ENCODE assay signal across 8 cellular contexts in genomic region chr12:56338643-56339422, GRCh38. TPM values are rescaled to one million over a fixed set of nuclear protein-coding genes. Genes with fewer than 3 reads are reported as not detected.
DNase-seq lines count a peak whose midpoint lies in the region; ATAC-seq and TF ChIP-seq lines count a peak whose summit lies in the region.

Gene IL23A (plus strand): TSS chr12:56338884. CDS start chr12:56339045, 161 bp downstream.

- peak within 1 kb of the TSS; percentile 51 to 94 (median 93) for H3K27ac Mint-ChIP-seq in immature natural killer cell
- H3K27ac Mint-ChIP-seq in stimulated activated memory B cell treated with anti-CD40 and anti-IgM and Interleukin-4, amounts not matched to agents 10 μg/mL and 1 μg/mL and 100 μg/mL, for 72 hours = peak within 1 kb of the TSS; percentile 95

- peaks cover 14 to 20% of the 10 kb centered on the region in 2 donors for H3K4me1 Mint-ChIP-seq in immature natural killer cell
- H3K4me1 Mint-ChIP-seq in stimulated activated memory B cell treated with anti-CD40 and anti-IgM and Interleukin-4, amounts not matched to agents 10 μg/mL and 1 μg/mL and 100 μg/mL, for 72 hours = peaks cover 36% of the 10 kb centered on the region

- TF ChIP-seq POLR2A in GM18526 (IDR thresholded peaks at IDR 0.05; ENCODE audit: extremely low read depth, insufficient read length) = peak; percentile 25

- peak; percentile 80 for ATAC-seq in stimulated activated memory B cell treated with anti-CD40 and anti-IgM and Interleukin-4, amounts not matched to agents 10 μg/mL and 1 μg/mL and 100 μg/mL, for 72 hours
- ATAC-seq in GM18867 (IDR thresholded peaks at IDR 0.05; ENCODE audit: unreplicated experiment) = no peak
- ATAC-seq in HG03196 (IDR thresholded peaks at IDR 0.05; ENCODE audit: unreplicated experiment) = no peak

- peaks cover 6 to 10% (median 7%) of the 10 kb centered on the region in 3 donors for H3K27me3 Mint-ChIP-seq in immature natural killer cell (ENCODE audit: low read depth in 3 of 3)
- H3K27me3 Mint-ChIP-seq in stimulated activated memory B cell treated with anti-CD40 and anti-IgM and Interleukin-4, amounts not matched to agents 10 μg/mL and 1 μg/mL and 100 μg/mL, for 72 hours = no peaks in the 10 kb centered on the region

- H3K36me3 Mint-ChIP-seq in immature natural killer cell = peaks cover 4 to 9% (median 9%) of the 10 kb centered on the region in 3 donors
- H3K36me3 Mint-ChIP-seq in stimulated activated memory B cell treated with anti-CD40 and anti-IgM and Interleukin-4, amounts not matched to agents 10 μg/mL and 1 μg/mL and 100 μg/mL, for 72 hours = peaks cover 22% of the 10 kb centered on the region

- peak; percentile 90 for DNase-seq in NCI-H146 treated with DMSO at 0.1 percent for 48 hours (lab: John Stamatoyannopoulos, UW; ENCODE audit: unreplicated experiment)
- DNase-seq in activated T-cell treated with anti-CD3 and anti-CD28 coated beads for 48 hours (ENCODE audit: low read depth) = peak; percentile 79
- peak in 2 of 3 donors; percentile 12 to 21 for DNase-seq in immature natural killer cell
- no peak for DNase-seq in NCI-H526 treated with DMSO at 0.1 percent for 48 hours (lab: John Stamatoyannopoulos, UW)

- H3K9me3 Mint-ChIP-seq in immature natural killer cell = no peaks in the 10 kb centered on the region
- no peaks in the 10 kb centered on the region for H3K9me3 Mint-ChIP-seq in stimulated activated memory B cell treated with anti-CD40 and anti-IgM and Interleukin-4, amounts not matched to agents 10 μg/mL and 1 μg/mL and 100 μg/mL, for 72 hours

- peak within 1 kb of the TSS; percentile 36 to 72 (median 55) for H3K4me3 Mint-ChIP-seq in immature natural killer cell
- H3K4me3 Mint-ChIP-seq in stimulated activated memory B cell treated with anti-CD40 and anti-IgM and Interleukin-4, amounts not matched to agents 10 μg/mL and 1 μg/mL and 100 μg/mL, for 72 hours = peak within 1 kb of the TSS; percentile 90

RNA-seq across cellular contexts. Expression of gene IL23A, which starts in this region (rescaled TPM):
- polyA plus RNA-seq in immature natural killer cell = 1 to 10 TPM in 1 of 3 donors, under 1 TPM in 2; 0.21 to 1.5 (median 0.40) TPM
